Comparison of ENCODE assay signal across 19 cellular contexts in the genomic region with DNA sequence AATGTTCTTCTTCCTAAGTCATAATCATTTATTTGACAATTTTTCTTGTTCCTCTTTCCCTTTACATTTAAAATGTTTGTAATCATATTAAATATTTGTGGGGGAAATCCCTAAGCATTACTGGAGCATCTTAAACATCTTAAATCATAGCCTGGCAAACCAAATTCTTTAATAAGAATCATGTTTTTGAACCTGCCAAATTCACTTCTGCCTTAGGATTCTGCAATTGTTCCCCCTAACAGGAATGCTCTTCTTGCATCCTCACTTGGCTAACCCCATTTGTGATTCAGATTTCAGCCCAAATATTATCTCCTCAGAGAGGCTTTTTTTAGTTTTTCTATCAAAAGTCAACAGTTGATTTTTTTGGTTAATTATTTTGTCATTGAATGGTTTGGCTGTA.
"Had no signal": no experiment of that assay in that cellular context is flagged by ENCODE, and none has a peak within 500 bp of the region (broad histone marks: within the 10 kb centered on the region; RNA-seq: fewer than 3 reads in every experiment).

No MANE protein-coding gene starts in this region.

- H3K27me3 Mint-ChIP-seq: naive thymus-derived CD4-positive, alpha-beta T cell had no signal

- H3K36me3 Mint-ChIP-seq: naive thymus-derived CD4-positive, alpha-beta T cell; stimulated activated effector memory CD8-positive, alpha-beta T cell treated with anti-CD3 and anti-CD28 coated beads, Interleukin-12 subunit alpha, Interleukin-12 subunit beta, amount 100 ng/mL, for 72 hours had no signal

- H3K4me3 Mint-ChIP-seq: naive thymus-derived CD4-positive, alpha-beta T cell; neural crest cell; stimulated activated effector memory CD8-positive, alpha-beta T cell treated with anti-CD3 and anti-CD28 coated beads, Interleukin-12 subunit alpha, Interleukin-12 subunit beta, amount 100 ng/mL, for 72 hours had no signal

- H3K27me3 ChIP-seq: colonic mucosa, esophagus squamous epithelium, gastrocnemius medialis, ovary, tibial nerve, upper lobe of right lung, vagina had no signal

- ATAC-seq: gastrocnemius medialis; left colon; left ventricle myocardium superior; naive thymus-derived CD4-positive, alpha-beta T cell; stimulated activated effector memory CD8-positive, alpha-beta T cell treated with anti-CD3 and anti-CD28 coated beads, Interleukin-12 subunit alpha, Interleukin-12 subunit beta, amount 100 ng/mL, for 72 hours; stimulated activated naive CD8-positive, alpha-beta T cell treated with anti-CD3 and anti-CD28 coated beads, Interleukin-15, Interleukin-2, amounts not matched to agents 100 U/mL and 50 U/mL, for 24 hours; upper lobe of right lung had no signal

- H3K27ac ChIP-seq: colonic mucosa, esophagus squamous epithelium, gastrocnemius medialis, ovary, tibial nerve, upper lobe of right lung, vagina had no signal

- H3K9me3 ChIP-seq: colonic mucosa, esophagus squamous epithelium, gastrocnemius medialis, ovary, upper lobe of right lung, vagina had no signal

- H3K4me1 Mint-ChIP-seq: naive thymus-derived CD4-positive, alpha-beta T cell; neural crest cell; stimulated activated effector memory CD8-positive, alpha-beta T cell treated with anti-CD3 and anti-CD28 coated beads, Interleukin-12 subunit alpha, Interleukin-12 subunit beta, amount 100 ng/mL, for 72 hours had no signal

- H3K4me3 ChIP-seq: colonic mucosa, esophagus squamous epithelium, gastrocnemius medialis, lung, ovary, tibial nerve, upper lobe of right lung, vagina had no signal

- DNase-seq: colonic mucosa; dermis blood vessel endothelial cell; esophagus squamous epithelium; gastrocnemius medialis; left colon; left ventricle myocardium superior; mesendoderm; naive thymus-derived CD4-positive, alpha-beta T cell; ovary; right cardiac atrium; stimulated activated CD4-positive, alpha-beta T cell treated with anti-CD3 and anti-CD28 coated beads, Interleukin-4, amount 100 ng/mL, for 1 hour; stimulated activated CD8-positive, alpha-beta memory T cell treated with anti-CD3 and anti-CD28 coated beads, Interleukin-4, amount 100 ng/mL, for 48 hours; stimulated activated naive CD8-positive, alpha-beta T cell treated with anti-CD3 and anti-CD28 coated beads, Interleukin-15, Interleukin-2, amounts not matched to agents 100 U/mL and 50 U/mL, for 24 hours; upper lobe of right lung had no signal

- H3K4me1 ChIP-seq: colonic mucosa, gastrocnemius medialis, upper lobe of right lung, vagina had no signal

- H3K36me3 ChIP-seq: colonic mucosa, esophagus squamous epithelium, gastrocnemius medialis, ovary, tibial nerve, upper lobe of right lung, vagina had no signal

- H3K27ac Mint-ChIP-seq: naive thymus-derived CD4-positive, alpha-beta T cell; stimulated activated effector memory CD8-positive, alpha-beta T cell treated with anti-CD3 and anti-CD28 coated beads, Interleukin-12 subunit alpha, Interleukin-12 subunit beta, amount 100 ng/mL, for 72 hours had no signal
